Comparison of ENCODE assay signal across 16 cellular contexts in genomic region chr22:36830601-36831000, GRCh38. TPM values are rescaled to one million over a fixed set of nuclear protein-coding genes. Genes with fewer than 3 reads are reported as not detected.
A peak's percentile ranks its signal among the peaks of the same experiment; 100 is the strongest.
DNase-seq lines count a peak whose midpoint lies in the region; ATAC-seq lines count a peak whose summit lies in the region.
"Had no signal": no experiment of that assay in that cellular context is flagged by ENCODE, and none has a peak within 500 bp of the region (broad histone marks: within the 10 kb centered on the region; RNA-seq: fewer than 3 reads in every experiment).

No MANE protein-coding gene starts in this region.

- H3K27ac ChIP-seq in CD4-positive, CD25-positive, alpha-beta regulatory T cell (ENCODE audit: insufficient read depth, low read length, poor library complexity, severe bottlenecking), result no peak overlapping the region
- H3K27ac ChIP-seq: 22Rv1, GM23248 had no signal

- H3K27me3 ChIP-seq in CD4-positive, CD25-positive, alpha-beta regulatory T cell (ENCODE audit: control insufficient read depth, insufficient read depth, low read length), result no peaks in the 10 kb centered on the region

- H3K9me3 ChIP-seq in CD4-positive, CD25-positive, alpha-beta regulatory T cell (ENCODE audit: control insufficient read depth in 2 of 2, low read length in 2 of 2), result no peaks in the 10 kb centered on the region

- H3K27me3 Mint-ChIP-seq in activated CD4-positive, alpha-beta T cell treated with anti-CD3 and anti-CD28 coated beads, Interleukin-2, amount 10 ng/mL, durations not matched to agents 7 days and 5 days, result peaks cover 42% of the 10 kb centered on the region
- peaks cover 13% of the 10 kb centered on the region for H3K27me3 Mint-ChIP-seq in CD4-positive, CD25-positive, alpha-beta regulatory T cell
- peaks cover 36 to 40% of the 10 kb centered on the region in 2 donors for H3K27me3 Mint-ChIP-seq in T-cell
- H3K27me3 Mint-ChIP-seq in effector memory CD8-positive, alpha-beta T cell, result peaks cover 18 to 32% of the 10 kb centered on the region in 2 donors

- peaks cover 20% of the 10 kb centered on the region for H3K4me1 Mint-ChIP-seq in activated CD4-positive, alpha-beta T cell treated with anti-CD3 and anti-CD28 coated beads, Interleukin-2, amount 10 ng/mL, durations not matched to agents 7 days and 5 days
- peaks cover 5 to 26% (median 19%) of the 10 kb centered on the region in 4 donors for H3K4me1 Mint-ChIP-seq in CD4-positive, CD25-positive, alpha-beta regulatory T cell
- H3K4me1 Mint-ChIP-seq in T-cell, result peaks cover 22 to 32% (median 31%) of the 10 kb centered on the region in 3 donors
- peaks cover 7 to 12% of the 10 kb centered on the region in 2 donors for H3K4me1 Mint-ChIP-seq in effector memory CD8-positive, alpha-beta T cell (ENCODE audit: low read depth in 2 of 2)

- H3K9me3 Mint-ChIP-seq in activated CD4-positive, alpha-beta T cell treated with anti-CD3 and anti-CD28 coated beads, Interleukin-2, amount 10 ng/mL, durations not matched to agents 7 days and 5 days, result no peaks in the 10 kb centered on the region
- peaks cover 0 to 5% (median 0%) of the 10 kb centered on the region in 7 donors for H3K9me3 Mint-ChIP-seq in CD4-positive, CD25-positive, alpha-beta regulatory T cell
- no peaks in the 10 kb centered on the region for H3K9me3 Mint-ChIP-seq in T-cell
- no peaks in the 10 kb centered on the region for H3K9me3 Mint-ChIP-seq in effector memory CD8-positive, alpha-beta T cell

- CTCF ChIA-PET in activated CD4-positive, alpha-beta T cell treated with anti-CD3 and anti-CD28 coated beads, Interleukin-2, amount 10 ng/mL, durations not matched to agents 7 days and 5 days (lab: Charles Lee), result no interaction called here
- CTCF ChIA-PET in T-cell (lab: Charles Lee), result no interaction called here

- H3K4me3 Mint-ChIP-seq in activated CD4-positive, alpha-beta T cell treated with anti-CD3 and anti-CD28 coated beads, Interleukin-2, amount 10 ng/mL, durations not matched to agents 7 days and 5 days, result no peak overlapping the region
- H3K4me3 Mint-ChIP-seq in CD4-positive, CD25-positive, alpha-beta regulatory T cell, result peak overlapping the region in 3 of 4 donors; percentile 2 to 59 (median 6)
- peak overlapping the region in 1 of 3 donors; percentile 7 for H3K4me3 Mint-ChIP-seq in T-cell
- no peak overlapping the region for H3K4me3 Mint-ChIP-seq in effector memory CD8-positive, alpha-beta T cell

- H3K36me3 Mint-ChIP-seq in activated CD4-positive, alpha-beta T cell treated with anti-CD3 and anti-CD28 coated beads, Interleukin-2, amount 10 ng/mL, durations not matched to agents 7 days and 5 days (ENCODE audit: low read depth), result no peaks in the 10 kb centered on the region
- no peaks in the 10 kb centered on the region for H3K36me3 Mint-ChIP-seq in CD4-positive, CD25-positive, alpha-beta regulatory T cell
- H3K36me3 Mint-ChIP-seq in T-cell, result no peaks in the 10 kb centered on the region
- H3K36me3 Mint-ChIP-seq in effector memory CD8-positive, alpha-beta T cell (ENCODE audit: insufficient read depth), result no peaks in the 10 kb centered on the region

- POLR2A ChIA-PET in activated CD4-positive, alpha-beta T cell treated with anti-CD3 and anti-CD28 coated beads, Interleukin-2, amount 10 ng/mL, durations not matched to agents 7 days and 5 days (lab: Charles Lee), result no interaction called here
- POLR2A ChIA-PET in T-cell (lab: Charles Lee), result no interaction called here

- H3K27ac Mint-ChIP-seq in activated CD4-positive, alpha-beta T cell treated with anti-CD3 and anti-CD28 coated beads, Interleukin-2, amount 10 ng/mL, durations not matched to agents 7 days and 5 days, result no peak overlapping the region
- H3K27ac Mint-ChIP-seq in CD4-positive, CD25-positive, alpha-beta regulatory T cell, result no peak overlapping the region
- H3K27ac Mint-ChIP-seq in T-cell, result no peak overlapping the region
- no peak overlapping the region for H3K27ac Mint-ChIP-seq in effector memory CD8-positive, alpha-beta T cell

- no peaks in the 10 kb centered on the region for H3K36me3 ChIP-seq in CD4-positive, CD25-positive, alpha-beta regulatory T cell (ENCODE audit: control insufficient read depth, insufficient read depth, low read length)

- peak; percentile 39 for DNase-seq in activated CD4-positive, alpha-beta T cell treated with anti-CD3 and anti-CD28 coated beads, Interleukin-2, amount 10 ng/mL, durations not matched to agents 7 days and 5 days
- DNase-seq in activated CD4-positive, alpha-beta T cell treated with anti-CD3 and anti-CD28 coated beads, Interleukin-2, amount 50 U/mL, for 1 hour, result no peak
- peak in 1 of 3 donors; percentile 20 for DNase-seq in CD4-positive, CD25-positive, alpha-beta regulatory T cell
- DNase-seq in T-cell (peak in 2 of 34 experiments; percentile 8 to 10), cerebellar cortex (ENCODE audit: low spot score) (no peak), NCI-H1417 treated with DMSO at 0.1 percent for 48 hours (lab: John Stamatoyannopoulos, UW) (no peak)
- DNase-seq in effector memory CD8-positive, alpha-beta T cell, result no peak
- DNase-seq: DMS79, GM23248 had no signal

- peak overlapping the region; percentile 5 for H3K4me3 ChIP-seq in CD4-positive, CD25-positive, alpha-beta regulatory T cell (ENCODE audit: low read depth, low read length)
- H3K4me3 ChIP-seq: GM12878, GM23248 had no signal

- peaks cover 4% of the 10 kb centered on the region for H3K4me1 ChIP-seq in CD4-positive, CD25-positive, alpha-beta regulatory T cell (ENCODE audit: control insufficient read depth, insufficient read depth, low read length, poor library complexity, severe bottlenecking)

- ATAC-seq in CD4-positive, CD25-positive, alpha-beta regulatory T cell (ENCODE audit: low read depth in 2 of 2), result peak; percentile 53 to 61
- ATAC-seq in T-cell (replicated peaks in 1 of 4) (peak; percentile 56 to 86 (median 71)), HG03469 (IDR thresholded peaks at IDR 0.05; ENCODE audit: unreplicated experiment) (no peak)
- ATAC-seq in effector memory CD8-positive, alpha-beta T cell (replicated peaks), result peak; percentile 48
- ATAC-seq: GM12878, HCT116 had no signal

RNA-seq across cellular contexts. Expression of gene PVALB, which starts 13.8 kb away (rescaled TPM):
- not detected for total RNA-seq in activated CD4-positive, alpha-beta T cell treated with anti-CD3 and anti-CD28 coated beads, Interleukin-2, amount 10 ng/mL, durations not matched to agents 7 days and 5 days
- total RNA-seq in CD4-positive, CD25-positive, alpha-beta regulatory T cell, result not detected
- not detected for polyA plus RNA-seq in CD4-positive, CD25-positive, alpha-beta regulatory T cell
- total RNA-seq in T-cell, result not detected
- total RNA-seq: A673, G401, GM12878, GM23248 had no signal
- polyA plus RNA-seq: BJ, GM12878, GM23248 had no signal

RNA-seq across cellular contexts. Expression of gene NCF4, which starts 30.2 kb away (rescaled TPM):
- total RNA-seq in activated CD4-positive, alpha-beta T cell treated with anti-CD3 and anti-CD28 coated beads, Interleukin-2, amount 10 ng/mL, durations not matched to agents 7 days and 5 days, result 10 to 100 TPM; 22.7 to 23.3 TPM
- total RNA-seq in CD4-positive, CD25-positive, alpha-beta regulatory T cell, result 53.1 TPM
- 100 to 1,000 TPM in 2 of 4 donors, 10 to 100 TPM in 2; 57.8 to 126 (median 84.6) TPM for polyA plus RNA-seq in CD4-positive, CD25-positive, alpha-beta regulatory T cell
- total RNA-seq in T-cell, result 10 to 100 TPM in 4 of 5 donors, 1 to 10 TPM in 1; 8.0 to 23.6 (median 15.9) TPM
- total RNA-seq: A673, G401, GM23248 had no signal
- polyA plus RNA-seq: BJ, GM23248 had no signal

RNA-seq across cellular contexts. Expression of gene IFT27, which starts 54.7 kb away (rescaled TPM):
- 10 to 100 TPM; 20.7 to 29.0 TPM for total RNA-seq in activated CD4-positive, alpha-beta T cell treated with anti-CD3 and anti-CD28 coated beads, Interleukin-2, amount 10 ng/mL, durations not matched to agents 7 days and 5 days
- 20.8 TPM for total RNA-seq in CD4-positive, CD25-positive, alpha-beta regulatory T cell
- polyA plus RNA-seq in CD4-positive, CD25-positive, alpha-beta regulatory T cell, result 10 to 100 TPM; 12.0 to 20.3 (median 15.5) TPM
- 10 to 100 TPM; 19.1 to 34.5 (median 32.0) TPM for total RNA-seq in T-cell

Comparison
In these comparisons a context has a peak if more than half of its experiments do, and no peak if none do; other contexts are left out.
1. H3K4me3 Mint-ChIP-seq: peak in CD4-positive, CD25-positive, alpha-beta regulatory T cell (3 of 4); none in activated CD4-positive, alpha-beta T cell treated with anti-CD3 and anti-CD28 coated beads, Interleukin-2, amount 10 ng/mL, durations not matched to agents 7 days and 5 days (single experiment) and effector memory CD8-positive, alpha-beta T cell (0 of 2).